In the genomic region with DNA sequence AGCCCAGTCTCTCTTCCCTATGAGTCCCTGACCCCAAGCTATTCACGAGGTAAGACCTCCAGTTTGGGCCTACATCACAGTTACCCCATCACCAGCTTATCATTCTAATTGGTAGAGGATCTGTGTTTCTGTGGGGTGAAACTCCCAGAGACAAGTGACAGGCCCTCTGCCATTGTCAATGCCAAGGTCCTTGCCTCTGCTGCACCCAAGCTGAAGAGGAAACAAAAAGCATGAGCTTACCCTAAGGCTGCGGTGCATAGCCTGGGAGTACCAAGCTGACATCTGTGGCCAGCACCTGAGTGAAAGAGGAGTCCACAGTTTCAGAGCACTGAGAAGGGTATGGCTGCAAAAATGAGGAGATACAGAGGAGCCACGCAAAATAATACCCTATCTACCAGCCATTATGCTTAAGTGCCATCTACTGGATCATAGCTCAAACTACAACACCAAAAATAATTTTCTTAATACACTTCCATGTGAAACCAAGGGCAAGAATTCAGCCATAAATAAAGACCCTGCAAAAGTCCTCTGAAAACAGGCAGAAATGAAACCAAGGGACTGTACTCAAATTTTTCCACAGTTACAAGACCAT, we compare ENCODE assay signal across 8 cellular contexts.
A peak's percentile ranks its signal among the peaks of the same experiment; 100 is the strongest.
DNase-seq lines count a peak whose midpoint lies in the region; ATAC-seq and TF ChIP-seq lines count a peak whose summit lies in the region.

No MANE protein-coding gene starts in this region.

- no peak overlapping the region for H3K27ac ChIP-seq in coronary artery

- DNase-seq in Ammon's horn (ENCODE audit: low spot score) (peak; percentile 28), NCI-H446 (lab: John Stamatoyannopoulos, UW) (peak; percentile 4 to 57), fibroblast of mammary gland (ENCODE audit: low read depth) (no peak), activated gamma-delta T cell (lab: John Stamatoyannopoulos, UW) (no peak), coronary artery (ENCODE audit: low spot score) (no peak)
- DNase-seq in activated CD8-positive, alpha-beta memory T cell treated with anti-CD3 and anti-CD28 coated beads for 24 hours: no peak

- H3K4me3 ChIP-seq in fibroblast of mammary gland (ENCODE audit: control insufficient read depth, low read depth, low read length): no peak overlapping the region
- no peak overlapping the region for H3K4me3 ChIP-seq in coronary artery

- TF ChIP-seq CTCF in fibroblast of mammary gland (conservative IDR thresholded peaks at IDR 0.05; ENCODE audit: control insufficient read depth, insufficient read depth, low read depth, low read length) (peak; percentile 8), coronary artery (IDR thresholded peaks at IDR 0.05) (no peak)

- peak; percentile 69 for ATAC-seq in GM21786 (IDR thresholded peaks at IDR 0.05; ENCODE audit: unreplicated experiment)
- no peak for ATAC-seq in GM21825 (IDR thresholded peaks at IDR 0.05; ENCODE audit: unreplicated experiment)

Comparison
In these comparisons a context has a peak if more than half of its experiments do, and no peak if none do; other contexts are left out.
1. DNase-seq: peak in Ammon's horn (single experiment) and NCI-H446 (2 of 2); none in fibroblast of mammary gland (single experiment), activated gamma-delta T cell (single experiment), activated CD8-positive, alpha-beta memory T cell treated with anti-CD3 and anti-CD28 coated beads for 24 hours (single experiment) and coronary artery (single experiment).